29 cellular contexts compared by ENCODE assay signal in the genomic region with DNA sequence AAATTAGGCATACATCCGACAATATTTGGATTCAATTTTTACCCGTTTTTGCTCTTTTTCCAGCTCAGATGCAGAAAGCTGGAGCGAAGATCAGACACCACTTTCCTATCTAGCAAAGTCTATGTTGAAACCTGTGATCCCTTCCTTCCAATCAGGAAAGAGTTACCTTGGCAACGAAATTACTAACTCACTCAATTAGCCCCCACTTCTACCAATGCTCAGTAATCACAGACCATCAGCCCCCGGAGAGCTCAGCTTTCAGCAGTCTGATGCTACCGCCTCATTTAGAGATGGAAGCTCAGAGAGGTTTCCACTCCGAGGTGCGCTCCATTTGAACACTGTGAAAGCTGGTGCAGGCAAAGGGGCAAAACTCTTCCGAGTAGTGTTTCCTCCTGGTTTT. TPM values are rescaled to one million over a fixed set of nuclear protein-coding genes. Genes with fewer than 3 reads are reported as not detected.
A peak's percentile ranks its signal among the peaks of the same experiment; 100 is the strongest.
DNase-seq lines count a peak whose midpoint lies in the region; ATAC-seq and TF ChIP-seq lines count a peak whose summit lies in the region.
"Had no signal": no experiment of that assay in that cellular context is flagged by ENCODE, and none has a peak within 500 bp of the region (broad histone marks: within the 10 kb centered on the region; RNA-seq: fewer than 3 reads in every experiment).

No MANE protein-coding gene starts in this region.

- intact Hi-C loops in cardiac septum (cut with DNase I) (no loop called here), Right ventricle myocardium superior (cut with DNase I) (loop anchor here (5.0 kb wide), 1 partner anchor 33 kb away; the partner anchor contains the start of gene ARHGAP19)

- peak overlapping the region; percentile 43 for H3K4me3 Mint-ChIP-seq in progenitor cell of endocrine pancreas (ENCODE audit: low read depth)
- no peak overlapping the region for H3K4me3 Mint-ChIP-seq in stimulated activated naive CD8-positive, alpha-beta T cell treated with anti-CD3 and anti-CD28 coated beads, Interleukin-15, amount 100 ng/mL, for 72 hours
- H3K4me3 Mint-ChIP-seq in activated T-cell treated with anti-CD3 and anti-CD28 coated beads, Interleukin-2, amount 50 U/mL, for 24 hours: no peak overlapping the region
- H3K4me3 Mint-ChIP-seq: activated B cell treated with CpG ODN at 0.5 μM for 24 hours; activated T-cell treated with anti-CD3 and anti-CD28 coated beads, Interleukin-2, amount 50 U/mL, for 4 hours; dendritic cell treated with granulocyte-macrophage colony-stimulating factor and Interleukin-4, amounts not matched to agents 40 ng/mL and 50 ng/mL, for 4 days; mesothelial cell of epicardium; stimulated activated naive B cell treated with anti-CD40 and anti-IgM and Interleukin-4, amounts not matched to agents 10 μg/mL and 1 μg/mL and 100 μg/mL, for 72 hours; T-cell; type B pancreatic cell had no signal

- DNase-seq in cardiac septum (ENCODE audit: low spot score) (peak; percentile 3), Right ventricle myocardium superior (no peak), NCI-H2227 treated with DMSO at 0.1 percent for 48 hours (lab: John Stamatoyannopoulos, UW) (peak; percentile 89), erythroblast (lab: John Stamatoyannopoulos, UW) (no peak), progenitor cell of endocrine pancreas (ENCODE audit: low spot score, unreplicated experiment) (no peak), HPDE6-E6E7 (ENCODE audit: extremely low spot score) (no peak)
- no peak for DNase-seq in stimulated activated naive CD8-positive, alpha-beta T cell treated with anti-CD3 and anti-CD28 coated beads, Interleukin-15, amount 100 ng/mL, for 72 hours
- no peak for DNase-seq in activated T-cell treated with anti-CD3 and anti-CD28 coated beads, Interleukin-2, amount 50 U/mL, for 24 hours
- DNase-seq: ACHN; activated B cell treated with CpG ODN at 0.5 μM for 24 hours; activated CD4-positive, alpha-beta T cell treated with anti-CD3 and anti-CD28 coated beads, Interleukin-2, amount 50 U/mL, for 1 hour; activated gamma-delta T cell; activated T-cell treated with anti-CD3 and anti-CD28 coated beads, Interleukin-2, amount 50 U/mL, for 4 hours; BE2C; DMS153; KG1; naive B cell; NCI-H1092 treated with DMSO at 0.1 percent for 48 hours; NCI-H2107; NCI-H510A; occipital lobe; SJCRH30; stimulated activated naive B cell treated with anti-CD40 and anti-IgM and Interleukin-4, amounts not matched to agents 10 μg/mL and 1 μg/mL and 100 μg/mL, for 72 hours; T-cell had no signal

- TF ChIP-seq POLR2A in erythroblast (IDR thresholded peaks at IDR 0.05; ENCODE audit: low read length): peak; percentile 13

- no peaks in the 10 kb centered on the region for H3K9me3 Mint-ChIP-seq in progenitor cell of endocrine pancreas (ENCODE audit: low read depth)
- no peaks in the 10 kb centered on the region for H3K9me3 Mint-ChIP-seq in stimulated activated naive CD8-positive, alpha-beta T cell treated with anti-CD3 and anti-CD28 coated beads, Interleukin-15, amount 100 ng/mL, for 72 hours
- H3K9me3 Mint-ChIP-seq in activated T-cell treated with anti-CD3 and anti-CD28 coated beads, Interleukin-2, amount 50 U/mL, for 24 hours: no peaks in the 10 kb centered on the region
- H3K9me3 Mint-ChIP-seq: activated B cell treated with CpG ODN at 0.5 μM for 24 hours; activated T-cell treated with anti-CD3 and anti-CD28 coated beads, Interleukin-2, amount 50 U/mL, for 4 hours; dendritic cell treated with granulocyte-macrophage colony-stimulating factor and Interleukin-4, amounts not matched to agents 40 ng/mL and 50 ng/mL, for 4 days; mesothelial cell of epicardium; naive B cell; stimulated activated naive B cell treated with anti-CD40 and anti-IgM and Interleukin-4, amounts not matched to agents 10 μg/mL and 1 μg/mL and 100 μg/mL, for 72 hours; T-cell; type B pancreatic cell had no signal

- ATAC-seq in Right ventricle myocardium superior (ENCODE audit: poor library complexity): no peak
- no peak for ATAC-seq in stimulated activated naive CD8-positive, alpha-beta T cell treated with anti-CD3 and anti-CD28 coated beads, Interleukin-15, amount 100 ng/mL, for 72 hours
- ATAC-seq: activated T-cell treated with anti-CD3 and anti-CD28 coated beads, Interleukin-2, amount 50 U/mL, for 4 hours; esophagus mucosa; GM12878; stimulated activated naive B cell treated with anti-CD40 and anti-IgM and Interleukin-4, amounts not matched to agents 10 μg/mL and 1 μg/mL and 100 μg/mL, for 72 hours; T-cell had no signal

- H3K27ac Mint-ChIP-seq in progenitor cell of endocrine pancreas: peak overlapping the region; percentile 89
- H3K27ac Mint-ChIP-seq in stimulated activated naive CD8-positive, alpha-beta T cell treated with anti-CD3 and anti-CD28 coated beads, Interleukin-15, amount 100 ng/mL, for 72 hours: no peak overlapping the region
- H3K27ac Mint-ChIP-seq in activated T-cell treated with anti-CD3 and anti-CD28 coated beads, Interleukin-2, amount 50 U/mL, for 24 hours: no peak overlapping the region
- H3K27ac Mint-ChIP-seq: activated B cell treated with CpG ODN at 0.5 μM for 24 hours, mesothelial cell of epicardium, T-cell, type B pancreatic cell had no signal

- H3K27me3 Mint-ChIP-seq in progenitor cell of endocrine pancreas: no peaks in the 10 kb centered on the region
- H3K27me3 Mint-ChIP-seq in stimulated activated naive CD8-positive, alpha-beta T cell treated with anti-CD3 and anti-CD28 coated beads, Interleukin-15, amount 100 ng/mL, for 72 hours: no peaks in the 10 kb centered on the region
- H3K27me3 Mint-ChIP-seq in activated T-cell treated with anti-CD3 and anti-CD28 coated beads, Interleukin-2, amount 50 U/mL, for 24 hours: no peaks in the 10 kb centered on the region
- H3K27me3 Mint-ChIP-seq: activated B cell treated with CpG ODN at 0.5 μM for 24 hours; dendritic cell treated with granulocyte-macrophage colony-stimulating factor and Interleukin-4, amounts not matched to agents 40 ng/mL and 50 ng/mL, for 4 days; naive B cell; stimulated activated naive B cell treated with anti-CD40 and anti-IgM and Interleukin-4, amounts not matched to agents 10 μg/mL and 1 μg/mL and 100 μg/mL, for 72 hours; T-cell had no signal

- H3K4me1 Mint-ChIP-seq in progenitor cell of endocrine pancreas (ENCODE audit: low read depth): peaks cover 63% of the 10 kb centered on the region
- peaks cover 64% of the 10 kb centered on the region for H3K4me1 Mint-ChIP-seq in stimulated activated naive CD8-positive, alpha-beta T cell treated with anti-CD3 and anti-CD28 coated beads, Interleukin-15, amount 100 ng/mL, for 72 hours
- peaks cover 45% of the 10 kb centered on the region for H3K4me1 Mint-ChIP-seq in activated T-cell treated with anti-CD3 and anti-CD28 coated beads, Interleukin-2, amount 50 U/mL, for 24 hours (ENCODE audit: low read depth)

- no peak for TF ChIP-seq CTCF in progenitor cell of endocrine pancreas (IDR thresholded peaks at IDR 0.05; ENCODE audit: unreplicated experiment)

- H3K36me3 Mint-ChIP-seq in progenitor cell of endocrine pancreas (ENCODE audit: insufficient read depth): peaks cover 4% of the 10 kb centered on the region
- peaks cover 12% of the 10 kb centered on the region for H3K36me3 Mint-ChIP-seq in activated T-cell treated with anti-CD3 and anti-CD28 coated beads, Interleukin-2, amount 50 U/mL, for 24 hours (ENCODE audit: low read depth)

RNA-seq across cellular contexts. Expression of gene FRAT1, which starts 6.7 kb away (rescaled TPM):
- total RNA-seq in cardiac septum (1.6 TPM), Right ventricle myocardium superior (5.3 TPM), progenitor cell of endocrine pancreas (15.7 and 16.7 TPM in 2 replicates)

RNA-seq across cellular contexts. Expression of gene FRAT2, which starts 8.8 kb away (rescaled TPM):
- total RNA-seq in cardiac septum (4.8 TPM), Right ventricle myocardium superior (8.4 TPM), progenitor cell of endocrine pancreas (37.7 and 38.7 TPM in 2 replicates)

RNA-seq across cellular contexts. Expression of gene ARHGAP19, which starts 33.3 kb away (rescaled TPM):
- total RNA-seq in cardiac septum (4.4 TPM), Right ventricle myocardium superior (5.9 TPM), progenitor cell of endocrine pancreas (20.4 and 21.1 TPM in 2 replicates)

Comparison
In these comparisons a context has a peak if more than half of its experiments do, and no peak if none do; other contexts are left out.
1. DNase-seq: peak in cardiac septum (single experiment) and NCI-H2227 treated with DMSO at 0.1 percent for 48 hours (single experiment); none in Right ventricle myocardium superior (single experiment), erythroblast (0 of 2), progenitor cell of endocrine pancreas (single experiment), stimulated activated naive CD8-positive, alpha-beta T cell treated with anti-CD3 and anti-CD28 coated beads, Interleukin-15, amount 100 ng/mL, for 72 hours (0 of 2), activated T-cell treated with anti-CD3 and anti-CD28 coated beads, Interleukin-2, amount 50 U/mL, for 24 hours (single experiment) and HPDE6-E6E7 (single experiment).